Comparison of ENCODE assay signal across 10 cellular contexts in the genomic region with DNA sequence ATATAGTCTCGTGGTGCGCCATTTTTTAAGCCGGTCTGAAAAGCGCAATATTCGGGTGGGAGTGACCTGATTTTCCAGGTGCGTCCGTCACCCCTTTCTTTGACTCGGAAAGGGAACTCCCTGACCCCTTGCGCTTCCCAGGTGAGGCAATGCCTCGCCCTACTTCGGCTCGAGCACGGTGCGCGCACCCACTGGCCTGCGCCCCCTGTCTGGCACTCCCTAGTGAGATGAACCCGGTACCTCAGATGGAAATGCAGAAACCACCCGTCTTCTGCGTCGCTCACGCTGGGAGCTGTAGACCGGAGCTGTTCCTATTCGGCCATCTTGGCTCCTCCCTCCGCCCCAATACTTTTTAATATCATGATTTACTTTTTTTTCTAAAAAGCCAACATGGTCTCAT. TPM values are rescaled to one million over a fixed set of nuclear protein-coding genes. Genes with fewer than 3 reads are reported as not detected.
"Had no signal": no experiment of that assay in that cellular context is flagged by ENCODE, and none has a peak within 500 bp of the region (broad histone marks: within the 10 kb centered on the region; RNA-seq: fewer than 3 reads in every experiment).

No MANE protein-coding gene starts in this region.

RNA-seq across cellular contexts. Expression of a gene that starts 19.9 kb away (rescaled TPM):
- total RNA-seq: activated CD4-positive, alpha-beta T cell treated with anti-CD3 and anti-CD28 coated beads, Interleukin-2, amount 10 ng/mL, durations not matched to agents 7 days and 5 days; activated CD8-positive, alpha-beta memory T cell treated with anti-CD3 and anti-CD28 coated beads, Interleukin-2, amount 10 ng/mL, durations not matched to agents 7 days and 5 days; activated CD8-positive, alpha-beta T cell treated with anti-CD3 and anti-CD28 coated beads for 36 hours; bronchial epithelial cell; left ventricle myocardium inferior; lung microvascular endothelial cell; naive thymus-derived CD8-positive, alpha-beta T cell; right lobe of liver; T-helper 2 cell treated with Interferon-gamma antibody and Interleukin-4, amounts not matched to agents 100 ng/mL and 5 ng/mL, for 36 hours; urinary bladder had no signal
- polyA plus RNA-seq: naive thymus-derived CD8-positive, alpha-beta T cell; urinary bladder had no signal
